ENCODE assay signal across 16 cellular contexts in genomic region chrX:150513564-150513963, GRCh38.
"Had no signal": no experiment of that assay in that cellular context is flagged by ENCODE, and none has a peak within 500 bp of the region (broad histone marks: within the 10 kb centered on the region; RNA-seq: fewer than 3 reads in every experiment).

No MANE protein-coding gene starts in this region.

- H3K9ac ChIP-seq: parathyroid adenoma had no signal

- FAIRE-seq: frontal cortex, islet of Langerhans had no signal

- H3K9me3 Mint-ChIP-seq: activated CD4-positive, alpha-beta T cell treated with anti-CD3 and anti-CD28 coated beads, Interleukin-2, amount 10 ng/mL, durations not matched to agents 7 days and 5 days; activated T-helper 17 cell treated with anti-CD3 and anti-CD28 coated beads, Interleukin-2, amount 50 U/mL, for 72 hours; effector memory CD8-positive, alpha-beta T cell had no signal

- H3K27ac Mint-ChIP-seq: activated CD4-positive, alpha-beta T cell treated with anti-CD3 and anti-CD28 coated beads, Interleukin-2, amount 10 ng/mL, durations not matched to agents 7 days and 5 days; activated T-helper 17 cell treated with anti-CD3 and anti-CD28 coated beads, Interleukin-2, amount 50 U/mL, for 72 hours; effector memory CD8-positive, alpha-beta T cell had no signal

- H3K27me3 ChIP-seq: heart right ventricle, neutrophil, testis, upper lobe of left lung had no signal

- H3K4me3 Mint-ChIP-seq: activated CD4-positive, alpha-beta T cell treated with anti-CD3 and anti-CD28 coated beads, Interleukin-2, amount 10 ng/mL, durations not matched to agents 7 days and 5 days; activated T-helper 17 cell treated with anti-CD3 and anti-CD28 coated beads, Interleukin-2, amount 50 U/mL, for 72 hours; effector memory CD8-positive, alpha-beta T cell had no signal

- DNase-seq: activated CD4-positive, alpha-beta T cell treated with anti-CD3 and anti-CD28 coated beads, Interleukin-2, amount 10 ng/mL, durations not matched to agents 7 days and 5 days; activated naive CD4-positive, alpha-beta T cell treated with Interleukin-2 at 50 U/mL for 16 hours; activated T-cell treated with anti-CD3 and anti-CD28 coated beads for 4 hours; dermis blood vessel endothelial cell; effector memory CD8-positive, alpha-beta T cell; heart right ventricle; stimulated activated CD4-positive, alpha-beta T cell treated with anti-CD3 and anti-CD28 coated beads, Interleukin-2, amount 100 ng/mL, for 24 hours; stomach; testis; upper lobe of left lung had no signal

- H3K4me1 Mint-ChIP-seq: activated CD4-positive, alpha-beta T cell treated with anti-CD3 and anti-CD28 coated beads, Interleukin-2, amount 10 ng/mL, durations not matched to agents 7 days and 5 days; activated T-helper 17 cell treated with anti-CD3 and anti-CD28 coated beads, Interleukin-2, amount 50 U/mL, for 72 hours had no signal

- ATAC-seq: activated T-helper 17 cell treated with anti-CD3 and anti-CD28 coated beads, Interleukin-2, amount 50 U/mL, for 72 hours; effector memory CD8-positive, alpha-beta T cell; heart right ventricle; left lobe of liver had no signal

- H3K27ac ChIP-seq: heart right ventricle, neutrophil, parathyroid adenoma, stomach, testis, upper lobe of left lung had no signal

- H3K36me3 ChIP-seq: heart right ventricle, neutrophil, upper lobe of left lung had no signal

- H3K27me3 Mint-ChIP-seq: activated CD4-positive, alpha-beta T cell treated with anti-CD3 and anti-CD28 coated beads, Interleukin-2, amount 10 ng/mL, durations not matched to agents 7 days and 5 days; activated T-helper 17 cell treated with anti-CD3 and anti-CD28 coated beads, Interleukin-2, amount 50 U/mL, for 72 hours had no signal

- H3K9me3 ChIP-seq: heart right ventricle, neutrophil, stomach, testis, upper lobe of left lung had no signal

- H3K4me1 ChIP-seq: parathyroid adenoma had no signal

- H3K4me3 ChIP-seq: heart right ventricle, stomach, testis, upper lobe of left lung had no signal
